In the genomic region with DNA sequence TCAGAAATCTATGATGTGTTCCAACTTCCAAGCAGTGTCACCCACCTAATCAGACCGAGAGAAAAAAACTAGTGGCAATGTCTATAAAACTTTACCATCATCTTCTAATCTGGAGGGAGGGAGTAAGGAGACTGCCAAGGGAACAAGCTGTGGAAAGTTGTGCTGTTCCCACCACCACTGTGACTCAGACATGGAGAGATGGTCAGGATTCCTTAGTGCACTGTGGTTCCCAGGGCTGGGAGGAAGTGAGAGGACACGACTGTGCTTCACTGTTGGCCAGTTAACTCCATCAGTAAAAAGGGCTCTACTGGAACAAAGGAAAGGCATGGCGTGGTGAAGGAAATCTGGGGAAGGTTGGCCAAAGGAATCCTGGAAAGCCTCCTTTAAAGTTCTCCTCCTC, we compare ENCODE assay signal across 1 cellular context.
TF ChIP-seq lines count a peak whose summit lies in the region.

No MANE protein-coding gene starts in this region.

TF ChIP-seq in GM12878, 131 proteins besides CTCF, POLR2A, EP300 and RAD21:
- TF ChIP-seq IKZF2 (IDR thresholded peaks at IDR 0.05) = 0 out of 4 replicates have a peak, but pooled peaks of 1 of the 2 experiments have one; percentile 29
- peak; percentile 75; the same call in 1 of the 2 replicates for TF ChIP-seq SPI1 (IDR thresholded peaks at IDR 0.05; ENCODE audit: borderline replicate concordance, insufficient read depth, low read depth, low read length)
- TF ChIP-seq IKZF1 (conservative IDR thresholded peaks at IDR 0.05) = 0 out of 2 replicates have a peak, but pooled peaks have one; percentile 18
- no peak for TF ChIP-seq POU2F2 (IDR thresholded peaks at IDR 0.05; ENCODE audit: borderline replicate concordance, low read depth, low read length)
- TF ChIP-seq HDAC2 (IDR thresholded peaks at IDR 0.05) = no peak
- TF ChIP-seq EED (IDR thresholded peaks at IDR 0.05; ENCODE audit: low read depth) = peak; percentile 75
- TF ChIP-seq TCF12 (IDR thresholded peaks at IDR 0.05; ENCODE audit: low read depth, low read length) = no peak
- 0 out of 2 replicates have a peak, but pooled peaks have one; percentile 28 for TF ChIP-seq RUNX3 (IDR thresholded peaks at IDR 0.05; ENCODE audit: low read length)
